In the genomic region with DNA sequence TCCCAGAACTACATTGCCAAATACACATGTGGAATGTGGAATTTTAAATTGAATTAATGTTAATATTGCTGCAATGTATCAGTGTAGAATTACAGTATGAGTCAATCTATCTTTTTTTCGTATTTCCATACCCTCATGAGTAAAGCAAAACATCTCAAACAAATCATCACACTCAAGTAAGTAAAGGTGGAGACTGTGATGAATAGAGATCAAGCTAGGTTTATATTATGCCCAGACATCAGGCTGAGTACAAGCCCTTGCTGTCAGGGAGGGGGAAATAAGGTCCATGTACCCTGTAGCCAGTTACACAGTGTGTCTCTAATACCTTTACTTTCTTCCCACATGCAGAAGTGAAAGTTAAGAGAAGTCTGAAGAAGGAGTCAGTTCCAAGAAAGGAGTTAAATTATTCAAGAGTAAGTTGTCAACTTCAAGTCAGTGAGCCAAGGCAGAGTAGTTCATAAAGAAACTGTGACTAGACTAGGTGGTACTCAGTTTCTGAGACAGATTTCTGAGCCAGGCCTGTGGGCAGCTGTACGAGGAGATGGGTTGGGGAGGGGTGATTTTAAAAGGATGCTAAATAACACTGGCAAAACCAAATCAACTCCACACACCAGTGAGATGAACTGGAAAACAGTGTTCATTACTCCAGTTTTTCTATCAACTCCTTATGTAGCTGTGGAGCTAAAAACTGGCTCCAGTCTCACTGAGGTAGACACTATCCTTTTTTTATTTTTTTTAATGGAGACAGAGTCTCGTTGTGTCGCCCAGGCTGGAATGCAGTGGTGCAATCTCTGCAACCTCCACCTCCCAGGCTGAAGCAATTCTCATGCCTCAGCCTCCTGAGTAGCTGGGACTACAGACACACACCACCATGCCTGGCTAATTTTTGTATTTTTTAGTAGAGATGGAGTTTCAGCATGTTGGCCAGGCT, we compare ENCODE assay signal across 1 cellular context.
TF ChIP-seq lines count a peak whose summit lies in the region.

No MANE protein-coding gene starts in this region.

TF ChIP-seq in GM12878, 131 proteins besides CTCF, POLR2A, EP300 and RAD21 (continued from another document):
- peak; percentile 8; the same call in 1 of the 2 replicates for TF ChIP-seq ZBTB40 (IDR thresholded peaks at IDR 0.05; ENCODE audit: borderline replicate concordance)
- TF ChIP-seq ZNF384 (IDR thresholded peaks at IDR 0.05; ENCODE audit: borderline replicate concordance, low read depth, low read length) = no peak
- TF ChIP-seq MTA2 (IDR thresholded peaks at IDR 0.05; ENCODE audit: low read depth) = peak; percentile 42
- TF ChIP-seq WRNIP1 (IDR thresholded peaks at IDR 0.05; ENCODE audit: borderline replicate concordance, low read depth, low read length) = no peak
- no peak for TF ChIP-seq CREB1 (IDR thresholded peaks at IDR 0.05; ENCODE audit: low read depth)
- TF ChIP-seq CEBPB (IDR thresholded peaks at IDR 0.05; ENCODE audit: borderline replicate concordance in 1 of 2, low read depth in 2 of 2, low read length in 2 of 2) = no peak
- peak; percentile 72; the same call in 1 of the 2 replicates for TF ChIP-seq DPF2 (IDR thresholded peaks at IDR 0.05)
- no peak for TF ChIP-seq BCL3 (IDR thresholded peaks at IDR 0.05; ENCODE audit: borderline replicate concordance, insufficient read depth, low read depth, low read length, poor library complexity, severe bottlenecking)
- TF ChIP-seq, protein P1, sequence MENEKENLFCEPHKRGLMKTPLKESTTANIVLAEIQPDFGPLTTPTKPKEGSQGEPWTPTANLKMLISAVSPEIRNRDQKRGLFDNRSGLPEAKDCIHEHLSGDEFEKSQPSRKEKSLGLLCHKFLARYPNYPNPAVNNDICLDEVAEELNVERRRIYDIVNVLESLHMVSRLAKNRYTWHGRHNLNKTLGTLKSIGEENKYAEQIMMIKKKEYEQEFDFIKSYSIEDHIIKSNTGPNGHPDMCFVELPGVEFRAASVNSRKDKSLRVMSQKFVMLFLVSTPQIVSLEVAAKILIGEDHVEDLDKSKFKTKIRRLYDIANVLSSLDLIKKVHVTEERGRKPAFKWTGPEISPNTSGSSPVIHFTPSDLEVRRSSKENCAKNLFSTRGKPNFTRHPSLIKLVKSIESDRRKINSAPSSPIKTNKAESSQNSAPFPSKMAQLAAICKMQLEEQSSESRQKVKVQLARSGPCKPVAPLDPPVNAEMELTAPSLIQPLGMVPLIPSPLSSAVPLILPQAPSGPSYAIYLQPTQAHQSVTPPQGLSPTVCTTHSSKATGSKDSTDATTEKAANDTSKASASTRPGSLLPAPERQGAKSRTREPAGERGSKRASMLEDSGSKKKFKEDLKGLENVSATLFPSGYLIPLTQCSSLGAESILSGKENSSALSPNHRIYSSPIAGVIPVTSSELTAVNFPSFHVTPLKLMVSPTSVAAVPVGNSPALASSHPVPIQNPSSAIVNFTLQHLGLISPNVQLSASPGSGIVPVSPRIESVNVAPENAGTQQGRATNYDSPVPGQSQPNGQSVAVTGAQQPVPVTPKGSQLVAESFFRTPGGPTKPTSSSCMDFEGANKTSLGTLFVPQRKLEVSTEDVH (IDR thresholded peaks at IDR 0.05; ENCODE audit: low read depth, partially characterized antibody) = no peak
- TF ChIP-seq NBN (IDR thresholded peaks at IDR 0.05) = peak; percentile 39; the same call in 1 of the 2 replicates
- no peak for TF ChIP-seq HDAC2 (IDR thresholded peaks at IDR 0.05)
- no peak for TF ChIP-seq NR2F1 (conservative IDR thresholded peaks at IDR 0.05)
- TF ChIP-seq SMAD1 (IDR thresholded peaks at IDR 0.05; ENCODE audit: low read depth, partially characterized antibody) = no peak
- no peak for TF ChIP-seq KLF5 (IDR thresholded peaks at IDR 0.05; ENCODE audit: partially characterized antibody)
- TF ChIP-seq GATAD2B (conservative IDR thresholded peaks at IDR 0.05; ENCODE audit: low read depth) = no peak
- TF ChIP-seq PBX3 (IDR thresholded peaks at IDR 0.05; ENCODE audit: insufficient replicate concordance, low read depth, low read length) = no peak
- TF ChIP-seq LARP7 (IDR thresholded peaks at IDR 0.05) = no peak
- TF ChIP-seq CREM (IDR thresholded peaks at IDR 0.05; ENCODE audit: low read depth) = peak; percentile 42; the same call in 1 of the 2 replicates
- TF ChIP-seq PML (IDR thresholded peaks at IDR 0.05; ENCODE audit: low read length) = 0 out of 2 replicates have a peak, but pooled peaks have one; percentile 29
- peak; percentile 69 for TF ChIP-seq SKIL (IDR thresholded peaks at IDR 0.05; ENCODE audit: low read depth, poor library complexity, severe bottlenecking)
- no peak for TF ChIP-seq MAX (IDR thresholded peaks at IDR 0.05; ENCODE audit: low read depth, low read length)
- TF ChIP-seq MLLT1 (IDR thresholded peaks at IDR 0.05) = no peak
- TF ChIP-seq SMARCA5 (IDR thresholded peaks at IDR 0.05) = no peak
- TF ChIP-seq GABPA (IDR thresholded peaks at IDR 0.05; ENCODE audit: low read depth) = no peak
